In genomic region chr9:5796298-5796697, GRCh38 we compare ENCODE assay signal across 26 cellular contexts. TPM values are rescaled to one million over a fixed set of nuclear protein-coding genes. Genes with fewer than 3 reads are reported as not detected.
DNase-seq lines count a peak whose midpoint lies in the region; ATAC-seq, FAIRE-seq and TF ChIP-seq lines count a peak whose summit lies in the region.
"Had no signal": no experiment of that assay in that cellular context is flagged by ENCODE, and none has a peak within 500 bp of the region (broad histone marks: within the 10 kb centered on the region; RNA-seq: fewer than 3 reads in every experiment).

No MANE protein-coding gene starts in this region.

- DNase-seq in activated CD4-positive, alpha-beta memory T cell treated with anti-CD3 and anti-CD28 coated beads for 36 hours = no peak
- no peak for DNase-seq in activated CD4-positive, alpha-beta memory T cell treated with anti-CD3 and anti-CD28 coated beads, Interleukin-2, amount 10 ng/mL, durations not matched to agents 7 days and 5 days
- DNase-seq in CD4-positive, alpha-beta T cell = no peak
- DNase-seq in activated CD8-positive, alpha-beta T cell treated with anti-CD3 and anti-CD28 coated beads for 36 hours = no peak
- DNase-seq in mucosa of descending colon (no peak), heart left ventricle (no peak), RPMI8226 (no peak), HTR-8/SVneo (ENCODE audit: insufficient read length, low spot score) (no peak)
- DNase-seq: 8988T; ACHN; CD4-positive, alpha-beta memory T cell; DMS79 treated with DMSO at 0.1 percent for 48 hours; GF-D8; GOT3; HCEC 1CT; NCI-H1048; NCI-H1417; NCI-H1694; NCI-H2029 treated with DMSO at 0.1 percent for 48 hours; NCI-H446 treated with DMSO at 0.1 percent for 48 hours; NCI-H69; SHP77 treated with DMSO at 0.1 percent for 48 hours had no signal

- no peak overlapping the region for H3K4me3 ChIP-seq in mucosa of descending colon
- H3K4me3 ChIP-seq in heart left ventricle = no peak overlapping the region

- peak overlapping the region; percentile 10 for H3K27ac Mint-ChIP-seq in activated CD4-positive, alpha-beta memory T cell treated with anti-CD3 and anti-CD28 coated beads for 36 hours
- no peak overlapping the region for H3K27ac Mint-ChIP-seq in activated CD4-positive, alpha-beta memory T cell treated with anti-CD3 and anti-CD28 coated beads, Interleukin-2, amount 10 ng/mL, durations not matched to agents 7 days and 5 days
- peak overlapping the region; percentile 46 for H3K27ac Mint-ChIP-seq in CD4-positive, alpha-beta T cell
- peak overlapping the region; percentile 26 for H3K27ac Mint-ChIP-seq in activated CD8-positive, alpha-beta T cell treated with anti-CD3 and anti-CD28 coated beads for 36 hours
- H3K27ac Mint-ChIP-seq: IgD-negative memory B cell had no signal

- H3K4me1 ChIP-seq in mucosa of descending colon (ENCODE audit: low read depth) (peaks cover 3% of the 10 kb centered on the region), heart left ventricle (peaks cover 0 to 10% (median 0%) of the 10 kb centered on the region in 12 donors)

- WGBS in heart left ventricle, 4 donors = 93 to 96% (median 95%) methylated on average over 2 of the region's 2 CpGs

- H3K9me3 Mint-ChIP-seq in activated CD4-positive, alpha-beta memory T cell treated with anti-CD3 and anti-CD28 coated beads for 36 hours = no peaks in the 10 kb centered on the region
- no peaks in the 10 kb centered on the region for H3K9me3 Mint-ChIP-seq in activated CD4-positive, alpha-beta memory T cell treated with anti-CD3 and anti-CD28 coated beads, Interleukin-2, amount 10 ng/mL, durations not matched to agents 7 days and 5 days
- H3K9me3 Mint-ChIP-seq in CD4-positive, alpha-beta T cell = no peaks in the 10 kb centered on the region
- H3K9me3 Mint-ChIP-seq in activated CD8-positive, alpha-beta T cell treated with anti-CD3 and anti-CD28 coated beads for 36 hours = no peaks in the 10 kb centered on the region
- H3K9me3 Mint-ChIP-seq: CD4-positive, alpha-beta memory T cell had no signal

- no peak overlapping the region for H3K27ac ChIP-seq in CD4-positive, alpha-beta T cell (ENCODE audit: low read depth, low read length)
- H3K27ac ChIP-seq in heart left ventricle = no peak overlapping the region
- H3K27ac ChIP-seq: KMS-11 had no signal

- no peak overlapping the region for H3K4me3 Mint-ChIP-seq in activated CD4-positive, alpha-beta memory T cell treated with anti-CD3 and anti-CD28 coated beads for 36 hours
- no peak overlapping the region for H3K4me3 Mint-ChIP-seq in activated CD4-positive, alpha-beta memory T cell treated with anti-CD3 and anti-CD28 coated beads, Interleukin-2, amount 10 ng/mL, durations not matched to agents 7 days and 5 days
- H3K4me3 Mint-ChIP-seq in CD4-positive, alpha-beta T cell = no peak overlapping the region
- no peak overlapping the region for H3K4me3 Mint-ChIP-seq in activated CD8-positive, alpha-beta T cell treated with anti-CD3 and anti-CD28 coated beads for 36 hours
- H3K4me3 Mint-ChIP-seq: CD4-positive, alpha-beta memory T cell; IgD-negative memory B cell had no signal

- intact Hi-C loops in activated CD4-positive, alpha-beta memory T cell treated with anti-CD3 and anti-CD28 coated beads for 36 hours (cut with micrococcal nuclease) = loop anchor here (5.0 kb wide), 1 partner anchor 256 kb away; no protein-coding TSS in a partner anchor
- intact Hi-C loops in CD4-positive, alpha-beta T cell (cut with DNase I, micrococcal nuclease) = loop anchor here in 1 of 2 experiments (5.0 kb wide), 1 partner anchor 256 kb away; no protein-coding TSS in a partner anchor
- intact Hi-C loops in activated CD8-positive, alpha-beta T cell treated with anti-CD3 and anti-CD28 coated beads for 36 hours (cut with micrococcal nuclease) = loop anchor here (5.0 kb wide), 1 partner anchor 256 kb away; no protein-coding TSS in a partner anchor
- intact Hi-C loops in mucosa of descending colon (cut with DNase I, micrococcal nuclease) = no loop called here
- intact Hi-C loops in heart left ventricle (cut with DNase I) = no loop called here

- CTCF ChIA-PET in activated CD4-positive, alpha-beta memory T cell treated with anti-CD3 and anti-CD28 coated beads for 36 hours (lab: Charles Lee) = no interaction called here
- CTCF ChIA-PET in activated CD4-positive, alpha-beta memory T cell treated with anti-CD3 and anti-CD28 coated beads, Interleukin-2, amount 10 ng/mL, durations not matched to agents 7 days and 5 days (lab: Charles Lee) = no interaction called here
- CTCF ChIA-PET in CD4-positive, alpha-beta T cell (lab: Charles Lee) = no interaction called here
- CTCF ChIA-PET in activated CD8-positive, alpha-beta T cell treated with anti-CD3 and anti-CD28 coated beads for 36 hours (lab: Charles Lee) = interaction anchor here (0.8 to 1.0 kb wide), 2 partner anchors 10 to 37 kb away, joined by 3 to 4 read pairs; partner anchors contain the start of gene ERMP1

- no peak for FAIRE-seq in HTR-8/SVneo (lab: Jason Lieb, UNC)
- FAIRE-seq: GM12891 had no signal

- POLR2A ChIA-PET in activated CD4-positive, alpha-beta memory T cell treated with anti-CD3 and anti-CD28 coated beads for 36 hours (lab: Charles Lee) = no interaction called here
- POLR2A ChIA-PET in activated CD4-positive, alpha-beta memory T cell treated with anti-CD3 and anti-CD28 coated beads, Interleukin-2, amount 10 ng/mL, durations not matched to agents 7 days and 5 days (lab: Charles Lee) = no interaction called here
- POLR2A ChIA-PET in CD4-positive, alpha-beta T cell (lab: Charles Lee) = no interaction called here
- POLR2A ChIA-PET in activated CD8-positive, alpha-beta T cell treated with anti-CD3 and anti-CD28 coated beads for 36 hours (lab: Charles Lee) = no interaction called here

- H3K36me3 Mint-ChIP-seq in activated CD4-positive, alpha-beta memory T cell treated with anti-CD3 and anti-CD28 coated beads for 36 hours = peaks cover 18% of the 10 kb centered on the region
- H3K36me3 Mint-ChIP-seq in activated CD4-positive, alpha-beta memory T cell treated with anti-CD3 and anti-CD28 coated beads, Interleukin-2, amount 10 ng/mL, durations not matched to agents 7 days and 5 days (ENCODE audit: low read depth) = peaks cover 59% of the 10 kb centered on the region
- H3K36me3 Mint-ChIP-seq in CD4-positive, alpha-beta T cell (ENCODE audit: low read depth) = peaks cover 59% of the 10 kb centered on the region
- H3K36me3 Mint-ChIP-seq in activated CD8-positive, alpha-beta T cell treated with anti-CD3 and anti-CD28 coated beads for 36 hours (ENCODE audit: low read depth) = peaks cover 26% of the 10 kb centered on the region

- H3K36me3 ChIP-seq in mucosa of descending colon (ENCODE audit: low read depth) (no peaks in the 10 kb centered on the region), heart left ventricle (peaks cover 0 to 35% (median 9%) of the 10 kb centered on the region in 9 donors)

- ATAC-seq in CD4-positive, alpha-beta T cell (ENCODE audit: poor library complexity) = no peak
- no peak for ATAC-seq in activated CD8-positive, alpha-beta T cell treated with anti-CD3 and anti-CD28 coated beads for 36 hours
- peak; percentile 59 for ATAC-seq in mucosa of descending colon
- ATAC-seq in heart left ventricle = no peak
- ATAC-seq: Panc1 had no signal

- H3K4me1 Mint-ChIP-seq in activated CD4-positive, alpha-beta memory T cell treated with anti-CD3 and anti-CD28 coated beads for 36 hours (ENCODE audit: low read depth) = peaks cover 50% of the 10 kb centered on the region
- peaks cover 29% of the 10 kb centered on the region for H3K4me1 Mint-ChIP-seq in activated CD4-positive, alpha-beta memory T cell treated with anti-CD3 and anti-CD28 coated beads, Interleukin-2, amount 10 ng/mL, durations not matched to agents 7 days and 5 days
- H3K4me1 Mint-ChIP-seq in CD4-positive, alpha-beta T cell (ENCODE audit: low read depth) = peaks cover 38% of the 10 kb centered on the region
- H3K4me1 Mint-ChIP-seq in activated CD8-positive, alpha-beta T cell treated with anti-CD3 and anti-CD28 coated beads for 36 hours (ENCODE audit: low read depth) = peaks cover 56% of the 10 kb centered on the region

- TF ChIP-seq POLR2A in heart left ventricle (IDR thresholded peaks at IDR 0.05) = no peak

- no peaks in the 10 kb centered on the region for H3K27me3 ChIP-seq in CD4-positive, alpha-beta T cell (ENCODE audit: control insufficient read depth, insufficient read depth, low read length)
- H3K27me3 ChIP-seq in heart left ventricle = no peaks in the 10 kb centered on the region

- H3K27me3 Mint-ChIP-seq in activated CD4-positive, alpha-beta memory T cell treated with anti-CD3 and anti-CD28 coated beads for 36 hours = no peaks in the 10 kb centered on the region
- H3K27me3 Mint-ChIP-seq in activated CD4-positive, alpha-beta memory T cell treated with anti-CD3 and anti-CD28 coated beads, Interleukin-2, amount 10 ng/mL, durations not matched to agents 7 days and 5 days = no peaks in the 10 kb centered on the region
- no peaks in the 10 kb centered on the region for H3K27me3 Mint-ChIP-seq in CD4-positive, alpha-beta T cell
- no peaks in the 10 kb centered on the region for H3K27me3 Mint-ChIP-seq in activated CD8-positive, alpha-beta T cell treated with anti-CD3 and anti-CD28 coated beads for 36 hours
- H3K27me3 Mint-ChIP-seq: CD4-positive, alpha-beta memory T cell; IgD-negative memory B cell had no signal

- TF ChIP-seq CTCF in CD4-positive, alpha-beta T cell (IDR thresholded peaks at IDR 0.05) = no peak
- TF ChIP-seq CTCF in activated CD8-positive, alpha-beta T cell treated with anti-CD3 and anti-CD28 coated beads for 36 hours (IDR thresholded peaks at IDR 0.05) = no peak
- TF ChIP-seq CTCF in mucosa of descending colon (IDR thresholded peaks at IDR 0.05) (no peak), heart left ventricle (IDR thresholded peaks at IDR 0.05) (no peak)

- no peaks in the 10 kb centered on the region for H3K9me3 ChIP-seq in CD4-positive, alpha-beta T cell (ENCODE audit: control insufficient read depth, low read length)
- H3K9me3 ChIP-seq in mucosa of descending colon (no peaks in the 10 kb centered on the region), heart left ventricle (no peaks in the 10 kb centered on the region)

RNA-seq across cellular contexts. Expression of gene ERMP1, which starts 36.6 kb away (rescaled TPM):
- 10 to 100 TPM; 23.2 to 24.0 TPM for total RNA-seq in activated CD4-positive, alpha-beta memory T cell treated with anti-CD3 and anti-CD28 coated beads for 36 hours
- 10 to 100 TPM; 35.1 to 39.1 TPM for total RNA-seq in activated CD4-positive, alpha-beta memory T cell treated with anti-CD3 and anti-CD28 coated beads, Interleukin-2, amount 10 ng/mL, durations not matched to agents 7 days and 5 days
- total RNA-seq in CD4-positive, alpha-beta T cell = 1 to 10 TPM; 5.8 to 6.8 TPM
- total RNA-seq in activated CD8-positive, alpha-beta T cell treated with anti-CD3 and anti-CD28 coated beads for 36 hours = 10 to 100 TPM; 14.7 to 15.9 TPM
- total RNA-seq in mucosa of descending colon = 10 to 100 TPM; 29.5 to 60.6 (median 34.1) TPM
- 10 to 100 TPM; 10.9 to 28.7 (median 21.9) TPM for total RNA-seq in heart left ventricle
- 1 to 10 TPM; 5.8 to 8.9 TPM for polyA plus RNA-seq in heart left ventricle

Comparison
In these comparisons a context has a peak if more than half of its experiments do, and no peak if none do; other contexts are left out.
1. intact Hi-C loops: an anchor here in activated CD4-positive, alpha-beta memory T cell treated with anti-CD3 and anti-CD28 coated beads for 36 hours (5.0 kb wide) and activated CD8-positive, alpha-beta T cell treated with anti-CD3 and anti-CD28 coated beads for 36 hours (5.0 kb wide); none called in mucosa of descending colon and heart left ventricle.